9 cellular contexts compared by ENCODE assay signal in genomic region chr12:41112903-41113302, GRCh38.
"Had no signal": no experiment of that assay in that cellular context is flagged by ENCODE, and none has a peak within 500 bp of the region (broad histone marks: within the 10 kb centered on the region; RNA-seq: fewer than 3 reads in every experiment).

No MANE protein-coding gene starts in this region.

- H3K4me1 Mint-ChIP-seq: GM23338, H9 had no signal

- H3K4me2 ChIP-seq: GM23338 had no signal

- ATAC-seq: GM23338, K562 had no signal

- H3K4me3 ChIP-seq: GM23338, K562 had no signal

- H3K9me3 Mint-ChIP-seq: GM23338, H9 had no signal

- H3K4me3 Mint-ChIP-seq: GM23338, H9, HFFc6 had no signal

- FAIRE-seq: H1, H54, K562 had no signal

- DNase-seq: H9, HCEC 1CT, HFFc6, IMR-90 had no signal

- H3K27ac ChIP-seq: HL-60 had no signal

- H3K27ac Mint-ChIP-seq: GM23338, H9, HFFc6 had no signal

- H2AFZ ChIP-seq: GM23338 had no signal
